ENCODE assay signal across 8 cellular contexts in genomic region chr5:16616536-16617271, GRCh38. TPM values are rescaled to one million over a fixed set of nuclear protein-coding genes. Genes with fewer than 3 reads are reported as not detected.
A peak's percentile ranks its signal among the peaks of the same experiment; 100 is the strongest.
DNase-seq lines count a peak whose midpoint lies in the region; ATAC-seq and TF ChIP-seq lines count a peak whose summit lies in the region.

TSS of gene RETREG1 (minus strand) at chr5:16616997. CDS start at chr5:16616971, 26 bp downstream.

- intact Hi-C loops in left lung (cut with DNase I): no loop called here

- peak within 1 kb of the TSS; percentile 81 for H3K4me3 ChIP-seq in LNCaP clone FGC (ENCODE audit: low read depth, low read length)
- H3K4me3 ChIP-seq in left lung: peak within 1 kb of the TSS; percentile 61 to 62

- DNase-seq in EH (ENCODE audit: low read depth): peak; percentile 29
- no peak for DNase-seq in LNCaP clone FGC (ENCODE audit: low read depth)
- DNase-seq in activated CD4-positive, CD25-positive, alpha-beta regulatory T cell treated with anti-CD3 and anti-CD28 coated beads, Interleukin-2, amount 50 U/mL, for 72 hours: peak; percentile 72
- peak; percentile 54 for DNase-seq in cerebellar cortex (ENCODE audit: low spot score)
- DNase-seq in left lung: peak; percentile 66 to 93
- peak; percentile 67 to 74 for DNase-seq in stimulated activated CD4-positive, alpha-beta T cell treated with anti-CD3 and anti-CD28 coated beads, Interleukin-2, amount 100 ng/mL, for 48 hours

- no peaks in the 10 kb centered on the region for H3K9me3 ChIP-seq in left lung

- peaks cover 0 to 23% of the 10 kb centered on the region in 2 donors for H3K27me3 ChIP-seq in left lung

- H3K27ac ChIP-seq in left lung: peak within 1 kb of the TSS; percentile 13 to 45

- H3K4me1 ChIP-seq in left lung: peaks cover 5 to 21% of the 10 kb centered on the region in 2 donors

- no peaks in the 10 kb centered on the region for H3K36me3 ChIP-seq in left lung

- no peak for TF ChIP-seq CTCF in LNCaP clone FGC (IDR thresholded peaks at IDR 0.05; ENCODE audit: control insufficient read depth, extremely low read depth, insufficient read depth)
- no peak for TF ChIP-seq CTCF in left lung (IDR thresholded peaks at IDR 0.05)

- ATAC-seq in GM21619 (IDR thresholded peaks at IDR 0.05; ENCODE audit: unreplicated experiment) (peak; percentile 63), left lung (peak; percentile 93), HG03025 (IDR thresholded peaks at IDR 0.05; ENCODE audit: low FRiP score, unreplicated experiment) (no peak)

RNA-seq across cellular contexts. Expression of gene RETREG1, which starts in this region (rescaled TPM):
- 10 to 100 TPM; 14.9 to 26.0 TPM for total RNA-seq in left lung
